ENCODE assay signal across 8 cellular contexts in genomic region chr1:67685558-67686271, GRCh38. TPM values are rescaled to one million over a fixed set of nuclear protein-coding genes. Genes with fewer than 3 reads are reported as not detected.
DNase-seq lines count a peak whose midpoint lies in the region; ATAC-seq and TF ChIP-seq lines count a peak whose summit lies in the region.

No MANE protein-coding gene starts in this region.

- H3K9me3 ChIP-seq in HEK293 (ENCODE audit: control insufficient read depth, insufficient read depth, low read depth, low read length), result no peaks in the 10 kb centered on the region

- H3K4me3 Mint-ChIP-seq in activated CD8-positive, alpha-beta memory T cell treated with anti-CD3 and anti-CD28 coated beads, Interleukin-2, amount 10 ng/mL, durations not matched to agents 7 days and 5 days, result peak overlapping the region; percentile 96

- peaks cover 38% of the 10 kb centered on the region for H3K4me1 Mint-ChIP-seq in activated CD8-positive, alpha-beta memory T cell treated with anti-CD3 and anti-CD28 coated beads, Interleukin-2, amount 10 ng/mL, durations not matched to agents 7 days and 5 days

- no peaks in the 10 kb centered on the region for H3K9me3 Mint-ChIP-seq in activated CD8-positive, alpha-beta memory T cell treated with anti-CD3 and anti-CD28 coated beads, Interleukin-2, amount 10 ng/mL, durations not matched to agents 7 days and 5 days (ENCODE audit: low read depth)

- peaks cover 9 to 43% of the 10 kb centered on the region in 2 experiments; a peak in 2 of 3 replicates for H3K36me3 ChIP-seq in HEK293 (ENCODE audit: control insufficient read depth in 2 of 2, insufficient read depth in 1 of 2, low read length in 2 of 2)

- H3K27me3 Mint-ChIP-seq in activated CD8-positive, alpha-beta memory T cell treated with anti-CD3 and anti-CD28 coated beads, Interleukin-2, amount 10 ng/mL, durations not matched to agents 7 days and 5 days, result no peaks in the 10 kb centered on the region

- peaks cover 28% of the 10 kb centered on the region for H3K36me3 Mint-ChIP-seq in activated CD8-positive, alpha-beta memory T cell treated with anti-CD3 and anti-CD28 coated beads, Interleukin-2, amount 10 ng/mL, durations not matched to agents 7 days and 5 days

- H3K27ac ChIP-seq in HEK293 (ENCODE audit: extremely low read depth, low read depth, low read length), result peak overlapping the region; percentile 96

- peak overlapping the region; percentile 99 for H3K27ac Mint-ChIP-seq in activated CD8-positive, alpha-beta memory T cell treated with anti-CD3 and anti-CD28 coated beads, Interleukin-2, amount 10 ng/mL, durations not matched to agents 7 days and 5 days

- CTCF ChIA-PET in HEK293 (lab: Yijun Ruan, JAX), result interaction anchor here (0.7 to 4.9 kb wide), 6 partner anchors 11 to 150 kb away, joined by 3 to 41 read pairs (median 4); no protein-coding TSS in a partner anchor
- CTCF ChIA-PET in activated CD8-positive, alpha-beta memory T cell treated with anti-CD3 and anti-CD28 coated beads, Interleukin-2, amount 10 ng/mL, durations not matched to agents 7 days and 5 days (lab: Charles Lee), result interaction anchor here (0.6 to 3.6 kb wide), 6 partner anchors 9 to 746 kb away, joined by 3 to 19 read pairs (median 4); no protein-coding TSS in a partner anchor

- POLR2A ChIA-PET in HEK293 (lab: Yijun Ruan, JAX), result interaction anchor here (0.6 to 4.8 kb wide), 48 partner anchors 10 to 1786 kb away, joined by 3 to 77 read pairs (median 5); partner anchors contain the start of gene WLS

- peak overlapping the region; percentile 90 for H3K4me3 ChIP-seq in GM12875 (ENCODE audit: low read depth, low read length)
- H3K4me3 ChIP-seq in HEK293 (ENCODE audit: low read depth, low read length), result peak overlapping the region; percentile 92
- H3K4me3 ChIP-seq in epithelial cell of proximal tubule (ENCODE audit: low read depth, low read length), result peak overlapping the region; percentile 95

- H3K4me1 ChIP-seq in HEK293 (ENCODE audit: control insufficient read depth, insufficient read depth, low read length), result peaks cover 8% of the 10 kb centered on the region; the same call in 1 of the 2 replicates

- ATAC-seq in activated CD8-positive, alpha-beta memory T cell treated with anti-CD3 and anti-CD28 coated beads, Interleukin-2, amount 10 ng/mL, durations not matched to agents 7 days and 5 days, result peak; percentile 20

- DNase-seq in NCI-H146 treated with DMSO at 0.1 percent for 48 hours (lab: John Stamatoyannopoulos, UW; ENCODE audit: unreplicated experiment), result peak; percentile 24
- DNase-seq in activated CD8-positive, alpha-beta memory T cell treated with anti-CD3 and anti-CD28 coated beads, Interleukin-2, amount 10 ng/mL, durations not matched to agents 7 days and 5 days, result peak; percentile 76
- DNase-seq in epithelial cell of proximal tubule (ENCODE audit: low read depth), result no peak
- DNase-seq in myocyte (ENCODE audit: low read depth), result peak; percentile 57
- DNase-seq in stimulated activated naive CD4-positive, alpha-beta T cell (lab: John Stamatoyannopoulos, UW), result peak; percentile 23 to 76 (median 58)
- DNase-seq in NCI-H446 treated with DMSO at 0.1 percent for 48 hours (lab: John Stamatoyannopoulos, UW), result no peak

- TF ChIP-seq CTCF in GM12875 (IDR thresholded peaks at IDR 0.05; ENCODE audit: borderline replicate concordance, insufficient read depth, low read depth, low read length) (no peak), HEK293 (tag by site-specific recombination; IDR thresholded peaks at IDR 0.05) (0 out of 2 replicates have a peak, but pooled peaks have one; percentile 3), epithelial cell of proximal tubule (conservative IDR thresholded peaks at IDR 0.05; ENCODE audit: low read depth, low read length) (no peak)

TF ChIP-seq in HEK293, 187 proteins besides CTCF, POLR2A, EP300 and RAD21 (continues in another document):
- TF ChIP-seq ZNF510 (tag by site-specific recombination; IDR thresholded peaks at IDR 0.05; ENCODE audit: insufficient replicate concordance) (no peak), MZF1 (tag by site-specific recombination; IDR thresholded peaks at IDR 0.05; ENCODE audit: borderline replicate concordance) (0 out of 2 replicates have a peak, but pooled peaks have one; percentile 1), ZNF660 (tag by site-specific recombination; IDR thresholded peaks at IDR 0.05) (no peak), ZNF121 (tag by site-specific recombination; IDR thresholded peaks at IDR 0.05) (no peak), ZNF544 (tag by site-specific recombination; IDR thresholded peaks at IDR 0.05) (no peak), ZNF704 (tag by site-specific recombination; IDR thresholded peaks at IDR 0.05) (no peak), ZFHX2 (tag by site-specific recombination; conservative IDR thresholded peaks at IDR 0.05) (peak; percentile 41; the same call in 1 of the 2 replicates), KLF10 (tag by site-specific recombination; IDR thresholded peaks at IDR 0.05) (no peak), ZBTB8A (tag by site-specific recombination; IDR thresholded peaks at IDR 0.05) (peak; percentile 33), HOXC10 (CRISPR knock-in tag; IDR thresholded peaks at IDR 0.05) (peak; percentile 95), ZNF843 (tag by site-specific recombination; IDR thresholded peaks at IDR 0.05) (no peak), BCL11B (tag by site-specific recombination; IDR thresholded peaks at IDR 0.05; ENCODE audit: low read depth) (peak; percentile 76; the same call in 1 of the 2 replicates), ZNF2 (tag by site-specific recombination; IDR thresholded peaks at IDR 0.05) (peak; percentile 24), EGR2 (tag by site-specific recombination; IDR thresholded peaks at IDR 0.05; ENCODE audit: low read depth) (peak; percentile 37), ZXDB (tag by site-specific recombination; IDR thresholded peaks at IDR 0.05) (peak; percentile 33; the same call in 1 of the 2 replicates)
- TF ChIP-seq, protein P1, sequence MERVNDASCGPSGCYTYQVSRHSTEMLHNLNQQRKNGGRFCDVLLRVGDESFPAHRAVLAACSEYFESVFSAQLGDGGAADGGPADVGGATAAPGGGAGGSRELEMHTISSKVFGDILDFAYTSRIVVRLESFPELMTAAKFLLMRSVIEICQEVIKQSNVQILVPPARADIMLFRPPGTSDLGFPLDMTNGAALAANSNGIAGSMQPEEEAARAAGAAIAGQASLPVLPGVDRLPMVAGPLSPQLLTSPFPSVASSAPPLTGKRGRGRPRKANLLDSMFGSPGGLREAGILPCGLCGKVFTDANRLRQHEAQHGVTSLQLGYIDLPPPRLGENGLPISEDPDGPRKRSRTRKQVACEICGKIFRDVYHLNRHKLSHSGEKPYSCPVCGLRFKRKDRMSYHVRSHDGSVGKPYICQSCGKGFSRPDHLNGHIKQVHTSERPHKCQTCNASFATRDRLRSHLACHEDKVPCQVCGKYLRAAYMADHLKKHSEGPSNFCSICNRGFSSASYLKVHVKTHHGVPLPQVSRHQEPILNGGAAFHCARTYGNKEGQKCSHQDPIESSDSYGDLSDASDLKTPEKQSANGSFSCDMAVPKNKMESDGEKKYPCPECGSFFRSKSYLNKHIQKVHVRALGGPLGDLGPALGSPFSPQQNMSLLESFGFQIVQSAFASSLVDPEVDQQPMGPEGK (tag by site-specific recombination; IDR thresholded peaks at IDR 0.05), result peak; percentile 80; the same call in 1 of the 2 replicates
- TF ChIP-seq, protein P2, sequence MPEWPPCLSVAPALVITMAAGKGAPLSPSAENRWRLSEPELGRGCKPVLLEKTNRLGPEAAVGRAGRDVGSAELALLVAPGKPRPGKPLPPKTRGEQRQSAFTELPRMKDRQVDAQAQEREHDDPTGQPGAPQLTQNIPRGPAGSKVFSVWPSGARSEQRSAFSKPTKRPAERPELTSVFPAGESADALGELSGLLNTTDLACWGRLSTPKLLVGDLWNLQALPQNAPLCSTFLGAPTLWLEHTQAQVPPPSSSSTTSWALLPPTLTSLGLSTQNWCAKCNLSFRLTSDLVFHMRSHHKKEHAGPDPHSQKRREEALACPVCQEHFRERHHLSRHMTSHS (tag by site-specific recombination; IDR thresholded peaks at IDR 0.05), result no peak
- TF ChIP-seq, protein P3, sequence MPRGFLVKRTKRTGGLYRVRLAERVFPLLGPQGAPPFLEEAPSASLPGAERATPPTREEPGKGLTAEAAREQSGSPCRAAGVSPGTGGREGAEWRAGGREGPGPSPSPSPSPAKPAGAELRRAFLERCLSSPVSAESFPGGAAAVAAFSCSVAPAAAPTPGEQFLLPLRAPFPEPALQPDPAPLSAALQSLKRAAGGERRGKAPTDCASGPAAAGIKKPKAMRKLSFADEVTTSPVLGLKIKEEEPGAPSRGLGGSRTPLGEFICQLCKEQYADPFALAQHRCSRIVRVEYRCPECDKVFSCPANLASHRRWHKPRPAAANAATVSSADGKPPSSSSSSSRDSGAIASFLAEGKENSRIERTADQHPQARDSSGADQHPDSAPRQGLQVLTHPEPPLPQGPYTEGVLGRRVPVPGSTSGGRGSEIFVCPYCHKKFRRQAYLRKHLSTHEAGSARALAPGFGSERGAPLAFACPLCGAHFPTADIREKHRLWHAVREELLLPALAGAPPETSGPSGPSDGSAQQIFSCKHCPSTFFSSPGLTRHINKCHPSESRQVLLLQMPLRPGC (tag by site-specific recombination; IDR thresholded peaks at IDR 0.05), result no peak

RNA-seq across cellular contexts. Expression of gene GADD45A, which starts 0.7 kb away (rescaled TPM):
- 10 to 100 TPM; 30.2 to 33.7 TPM for total RNA-seq in activated CD8-positive, alpha-beta memory T cell treated with anti-CD3 and anti-CD28 coated beads, Interleukin-2, amount 10 ng/mL, durations not matched to agents 7 days and 5 days
- total RNA-seq in epithelial cell of proximal tubule, result 67.3 and 151 TPM in 2 replicates
- 73.6 and 85.0 TPM in 2 replicates for total RNA-seq in myocyte
- polyA plus RNA-seq in myocyte (2012), result 94.5 TPM

Comparison
In these comparisons a context has a peak if more than half of its experiments do, and no peak if none do; other contexts are left out.
1. DNase-seq: peak in NCI-H146 treated with DMSO at 0.1 percent for 48 hours (single experiment), activated CD8-positive, alpha-beta memory T cell treated with anti-CD3 and anti-CD28 coated beads, Interleukin-2, amount 10 ng/mL, durations not matched to agents 7 days and 5 days (single experiment), myocyte (single experiment) and stimulated activated naive CD4-positive, alpha-beta T cell (6 of 6); none in epithelial cell of proximal tubule (single experiment) and NCI-H446 treated with DMSO at 0.1 percent for 48 hours (single experiment).
2. Peak in every context shown above with its lines, with median percentiles within 50 percentile points of each other: H3K4me3 ChIP-seq.